ENCODE assay signal across 11 cellular contexts in the genomic region with DNA sequence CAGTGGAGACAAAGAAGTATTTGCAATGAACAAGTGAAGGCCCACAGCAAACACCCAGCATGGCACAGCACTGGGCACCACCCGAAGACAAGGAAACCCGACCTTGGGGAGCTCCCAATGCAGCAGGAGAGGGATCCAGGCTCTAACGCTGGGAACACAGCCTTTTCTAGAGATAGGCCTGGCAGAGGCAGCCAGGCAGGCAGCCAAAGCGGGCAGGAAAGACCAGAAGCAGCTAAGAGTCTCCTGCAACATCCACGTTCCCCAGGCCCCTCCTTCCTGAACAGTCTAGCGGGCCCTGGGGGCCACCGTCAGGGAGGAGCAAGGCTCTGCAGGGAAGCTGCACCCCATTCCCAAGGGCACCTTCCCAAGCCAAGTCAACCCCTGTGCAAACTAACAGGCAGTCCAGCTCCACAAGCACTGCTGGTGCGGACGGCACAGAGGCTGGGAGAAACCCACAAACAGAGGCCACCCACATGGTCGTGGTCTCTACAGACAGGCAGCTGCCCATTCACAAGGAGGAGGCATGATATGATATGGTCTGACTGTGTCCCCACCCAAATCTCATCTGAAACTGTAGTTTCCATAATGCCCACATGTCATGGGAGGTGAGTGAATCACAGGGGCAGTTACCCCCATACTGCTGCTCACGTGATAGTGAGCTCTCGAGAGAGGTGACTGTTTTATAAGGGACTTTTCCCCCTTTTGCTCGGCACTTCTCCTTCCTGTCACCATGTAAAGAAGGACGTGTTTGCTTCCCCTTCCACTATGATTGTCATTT.
DNase-seq lines count a peak whose midpoint lies in the region; ATAC-seq and TF ChIP-seq lines count a peak whose summit lies in the region.
"Had no signal": no experiment of that assay in that cellular context is flagged by ENCODE, and none has a peak within 500 bp of the region (broad histone marks: within the 10 kb centered on the region; RNA-seq: fewer than 3 reads in every experiment).

No MANE protein-coding gene starts in this region.

- no peak for TF ChIP-seq POLR2A in NB4 (IDR thresholded peaks at IDR 0.05; ENCODE audit: extremely low read depth, insufficient read length)

- H4K20me1 ChIP-seq in hepatocyte (ENCODE audit: insufficient read depth, poor library complexity, severe bottlenecking): no peaks in the 10 kb centered on the region

- H3K4me3 ChIP-seq in NB4 (ENCODE audit: low read depth, low read length): no peak overlapping the region
- H3K4me3 ChIP-seq in hepatocyte: no peak overlapping the region

- peak; percentile 57 to 62 for ATAC-seq in stimulated activated naive B cell treated with anti-CD40 and anti-IgM and Interleukin-4, amounts not matched to agents 10 μg/mL and 1 μg/mL and 100 μg/mL, for 72 hours (replicated peaks)
- ATAC-seq in GM21528 (IDR thresholded peaks at IDR 0.05; ENCODE audit: low FRiP score, unreplicated experiment) (no peak), HG03571 (IDR thresholded peaks at IDR 0.05; ENCODE audit: unreplicated experiment) (no peak), HG02840 (IDR thresholded peaks at IDR 0.05; ENCODE audit: low FRiP score, unreplicated experiment) (no peak)
- ATAC-seq: activated T-cell treated with anti-CD3 and anti-CD28 coated beads, Interleukin-2, amount 50 U/mL, for 72 hours had no signal

- H3K27ac Mint-ChIP-seq in stimulated activated naive B cell treated with anti-CD40 and anti-IgM and Interleukin-4, amounts not matched to agents 10 μg/mL and 1 μg/mL and 100 μg/mL, for 72 hours: peak overlapping the region; percentile 51
- H3K27ac Mint-ChIP-seq in activated CD4-positive, alpha-beta memory T cell treated with anti-CD3 and anti-CD28 coated beads for 36 hours: no peak overlapping the region
- H3K27ac Mint-ChIP-seq: activated T-cell treated with anti-CD3 and anti-CD28 coated beads, Interleukin-2, amount 50 U/mL, for 72 hours; IgD-negative memory B cell had no signal

- CTCF ChIA-PET in activated CD4-positive, alpha-beta memory T cell treated with anti-CD3 and anti-CD28 coated beads for 36 hours (lab: Charles Lee): no interaction called here

- H3K9me3 ChIP-seq in hepatocyte (ENCODE audit: low read depth): no peaks in the 10 kb centered on the region

- no peak for TF ChIP-seq CTCF in NB4 (IDR thresholded peaks at IDR 0.05; ENCODE audit: low read depth, low read length)
- TF ChIP-seq CTCF in hepatocyte (IDR thresholded peaks at IDR 0.05; ENCODE audit: poor library complexity): no peak

- H3K4me3 Mint-ChIP-seq in stimulated activated naive B cell treated with anti-CD40 and anti-IgM and Interleukin-4, amounts not matched to agents 10 μg/mL and 1 μg/mL and 100 μg/mL, for 72 hours: no peak overlapping the region
- no peak overlapping the region for H3K4me3 Mint-ChIP-seq in activated CD4-positive, alpha-beta memory T cell treated with anti-CD3 and anti-CD28 coated beads for 36 hours
- H3K4me3 Mint-ChIP-seq: activated T-cell treated with anti-CD3 and anti-CD28 coated beads, Interleukin-2, amount 50 U/mL, for 72 hours; IgD-negative memory B cell had no signal

- H3K4me1 ChIP-seq in hepatocyte (ENCODE audit: insufficient read depth): peaks cover 12% of the 10 kb centered on the region

- no peaks in the 10 kb centered on the region for H3K36me3 ChIP-seq in hepatocyte (replicated peaks; ENCODE audit: insufficient read depth, low read depth)

- H3K4me2 ChIP-seq in hepatocyte: no peak overlapping the region

- H3K9me3 Mint-ChIP-seq in stimulated activated naive B cell treated with anti-CD40 and anti-IgM and Interleukin-4, amounts not matched to agents 10 μg/mL and 1 μg/mL and 100 μg/mL, for 72 hours: peaks cover 0 to 13% of the 10 kb centered on the region in 2 donors
- no peaks in the 10 kb centered on the region for H3K9me3 Mint-ChIP-seq in activated CD4-positive, alpha-beta memory T cell treated with anti-CD3 and anti-CD28 coated beads for 36 hours
- H3K9me3 Mint-ChIP-seq: activated T-cell treated with anti-CD3 and anti-CD28 coated beads, Interleukin-2, amount 50 U/mL, for 72 hours; IgD-negative memory B cell had no signal

- H2AFZ ChIP-seq in hepatocyte: no peak overlapping the region

- H3K79me2 ChIP-seq in hepatocyte: no peaks in the 10 kb centered on the region

- POLR2A ChIA-PET in activated CD4-positive, alpha-beta memory T cell treated with anti-CD3 and anti-CD28 coated beads for 36 hours (lab: Charles Lee): no interaction called here

- H3K27ac ChIP-seq in angular gyrus (ENCODE audit: low read depth, low read length) (peak overlapping the region; percentile 64), hepatocyte (peak overlapping the region; percentile 57)

- H3K27me3 Mint-ChIP-seq in stimulated activated naive B cell treated with anti-CD40 and anti-IgM and Interleukin-4, amounts not matched to agents 10 μg/mL and 1 μg/mL and 100 μg/mL, for 72 hours: no peaks in the 10 kb centered on the region
- H3K27me3 Mint-ChIP-seq in activated CD4-positive, alpha-beta memory T cell treated with anti-CD3 and anti-CD28 coated beads for 36 hours: no peaks in the 10 kb centered on the region
- H3K27me3 Mint-ChIP-seq: IgD-negative memory B cell had no signal

- H3K27me3 ChIP-seq in hepatocyte: no peaks in the 10 kb centered on the region

- intact Hi-C loops in activated CD4-positive, alpha-beta memory T cell treated with anti-CD3 and anti-CD28 coated beads for 36 hours (cut with micrococcal nuclease): no loop called here

- H3K36me3 Mint-ChIP-seq in stimulated activated naive B cell treated with anti-CD40 and anti-IgM and Interleukin-4, amounts not matched to agents 10 μg/mL and 1 μg/mL and 100 μg/mL, for 72 hours: peaks cover 72 to 76% of the 10 kb centered on the region in 2 donors
- H3K36me3 Mint-ChIP-seq in activated CD4-positive, alpha-beta memory T cell treated with anti-CD3 and anti-CD28 coated beads for 36 hours: peaks cover 1% of the 10 kb centered on the region
- H3K36me3 Mint-ChIP-seq: IgD-negative memory B cell had no signal

- 62% methylated on average over 14 of the region's 14 CpGs for WGBS in hepatocyte (ENCODE audit: low lambda C conversion rate, missing lambda C conversion rate)

- DNase-seq in NB4 (ENCODE audit: low read depth) (peak; percentile 55), hepatocyte (ENCODE audit: low spot score) (peak; percentile 46)
- no peak for DNase-seq in stimulated activated naive B cell treated with anti-CD40 and anti-IgM and Interleukin-4, amounts not matched to agents 10 μg/mL and 1 μg/mL and 100 μg/mL, for 72 hours
- DNase-seq in activated CD4-positive, alpha-beta memory T cell treated with anti-CD3 and anti-CD28 coated beads for 36 hours: no peak
- DNase-seq: activated T-cell treated with anti-CD3 and anti-CD28 coated beads, Interleukin-2, amount 50 U/mL, for 72 hours; H7 had no signal

- H3K4me1 Mint-ChIP-seq in stimulated activated naive B cell treated with anti-CD40 and anti-IgM and Interleukin-4, amounts not matched to agents 10 μg/mL and 1 μg/mL and 100 μg/mL, for 72 hours: peaks cover 40 to 78% of the 10 kb centered on the region in 2 donors
- H3K4me1 Mint-ChIP-seq in activated CD4-positive, alpha-beta memory T cell treated with anti-CD3 and anti-CD28 coated beads for 36 hours (ENCODE audit: low read depth): peaks cover 20% of the 10 kb centered on the region

- H3K9me2 ChIP-seq in hepatocyte (replicated peaks; ENCODE audit: insufficient read depth): no peaks in the 10 kb centered on the region

Comparison
In these comparisons a context has a peak if more than half of its experiments do, and no peak if none do; other contexts are left out.
1. DNase-seq: peak in NB4 (single experiment) and hepatocyte (single experiment); none in stimulated activated naive B cell treated with anti-CD40 and anti-IgM and Interleukin-4, amounts not matched to agents 10 μg/mL and 1 μg/mL and 100 μg/mL, for 72 hours (single experiment) and activated CD4-positive, alpha-beta memory T cell treated with anti-CD3 and anti-CD28 coated beads for 36 hours (single experiment).
2. ATAC-seq: peak in stimulated activated naive B cell treated with anti-CD40 and anti-IgM and Interleukin-4, amounts not matched to agents 10 μg/mL and 1 μg/mL and 100 μg/mL, for 72 hours (2 of 2); none in GM21528 (single experiment), HG03571 (single experiment) and HG02840 (single experiment).